17 cellular contexts compared by ENCODE assay signal in genomic region chr17:2086306-2086705, GRCh38. TPM values are rescaled to one million over a fixed set of nuclear protein-coding genes. Genes with fewer than 3 reads are reported as not detected.
DNase-seq lines count a peak whose midpoint lies in the region; ATAC-seq, FAIRE-seq and TF ChIP-seq lines count a peak whose summit lies in the region.
"Had no signal": no experiment of that assay in that cellular context is flagged by ENCODE, and none has a peak within 500 bp of the region (broad histone marks: within the 10 kb centered on the region; RNA-seq: fewer than 3 reads in every experiment).

No MANE protein-coding gene starts in this region.

- H3K27me3 ChIP-seq in BLaER1 treated with 17β-estradiol and CSF1 and Interleukin-3, amounts not matched to agents 10 nM and 100 nM = no peaks in the 10 kb centered on the region
- no peaks in the 10 kb centered on the region for H3K27me3 ChIP-seq in brain microvascular endothelial cell (replicated peaks)
- H3K27me3 ChIP-seq: dorsolateral prefrontal cortex had no signal

- ATAC-seq in HG02678 (IDR thresholded peaks at IDR 0.05; ENCODE audit: unreplicated experiment) = no peak
- ATAC-seq: left colon; stimulated activated naive CD8-positive, alpha-beta T cell treated with anti-CD3 and anti-CD28 coated beads, Interleukin-15, Interleukin-2, amounts not matched to agents 100 U/mL and 50 U/mL, for 24 hours had no signal

- H3K9me3 ChIP-seq in BLaER1 treated with 17β-estradiol and CSF1 and Interleukin-3, amounts not matched to agents 10 nM and 100 nM (replicated peaks in 1 of 11) = no peaks in the 10 kb centered on the region

- TF ChIP-seq CTCF in HFFc6 (IDR thresholded peaks at IDR 0.05) = no peak
- no peak for TF ChIP-seq CTCF in chondrocyte (IDR thresholded peaks at IDR 0.05)
- TF ChIP-seq CTCF in osteocyte (IDR thresholded peaks at IDR 0.05) = no peak
- no peak for TF ChIP-seq CTCF in brain microvascular endothelial cell (IDR thresholded peaks at IDR 0.05; ENCODE audit: low read depth, low read length, missing control alignments)

- H3K4me2 ChIP-seq in BLaER1 treated with 17β-estradiol and CSF1 and Interleukin-3, amounts not matched to agents 10 nM and 100 nM = peak overlapping the region; percentile 93 to 99 (median 95)

- TF ChIP-seq POLR2A in H54 (IDR thresholded peaks at IDR 0.05; ENCODE audit: low read depth, low read length) = no peak

- no peak for FAIRE-seq in H54 (lab: Jason Lieb, UNC)

- H3K4me1 Mint-ChIP-seq in HFFc6 (ENCODE audit: low read depth) (peaks cover 99% of the 10 kb centered on the region), chondrocyte (ENCODE audit: low read depth) (peaks cover 60% of the 10 kb centered on the region), osteocyte (ENCODE audit: unreplicated experiment) (peaks cover 65% of the 10 kb centered on the region)

- H3K9me3 Mint-ChIP-seq in HFFc6 (no peaks in the 10 kb centered on the region), chondrocyte (ENCODE audit: low read depth) (no peaks in the 10 kb centered on the region), osteocyte (ENCODE audit: unreplicated experiment) (no peaks in the 10 kb centered on the region)
- H3K9me3 Mint-ChIP-seq: activated naive CD4-positive, alpha-beta T cell treated with anti-CD3 and anti-CD28 coated beads, Interleukin-2, amount 50 U/mL, for 24 hours; CD4-positive, CD25-positive, alpha-beta regulatory T cell had no signal

- H3K9ac ChIP-seq in BLaER1 treated with 17β-estradiol and CSF1 and Interleukin-3, amounts not matched to agents 10 nM and 100 nM = peak overlapping the region in 7 of 11 experiments; percentile 33 to 82 (median 60); a peak in 11 of 22 replicates

- H3K36me3 Mint-ChIP-seq in HFFc6 (ENCODE audit: low read depth) = peaks cover 8% of the 10 kb centered on the region
- peaks cover 12% of the 10 kb centered on the region for H3K36me3 Mint-ChIP-seq in chondrocyte (ENCODE audit: low read depth)
- peaks cover 8% of the 10 kb centered on the region for H3K36me3 Mint-ChIP-seq in osteocyte (ENCODE audit: unreplicated experiment)

- H3K27ac ChIP-seq in BLaER1 treated with 17β-estradiol and CSF1 and Interleukin-3, amounts not matched to agents 10 nM and 100 nM = peak overlapping the region in 7 of 11 experiments; percentile 71 to 91 (median 88); a peak in 14 of 22 replicates
- no peak overlapping the region for H3K27ac ChIP-seq in brain microvascular endothelial cell
- H3K27ac ChIP-seq: SK-N-MC had no signal

- in situ Hi-C loops in brain microvascular endothelial cell (cut with HindIII; ENCODE audit: low pct_ligation_motif_present, low sequenced_read_pairs) = loop anchor here (10.0 kb wide), 1 partner anchor 88 kb away; no protein-coding TSS in a partner anchor

- H3K4me3 Mint-ChIP-seq in HFFc6 (no peak overlapping the region), chondrocyte (ENCODE audit: unreplicated experiment) (no peak overlapping the region), osteocyte (ENCODE audit: unreplicated experiment) (no peak overlapping the region)
- H3K4me3 Mint-ChIP-seq: activated naive CD4-positive, alpha-beta T cell treated with anti-CD3 and anti-CD28 coated beads, Interleukin-2, amount 50 U/mL, for 24 hours; CD4-positive, CD25-positive, alpha-beta regulatory T cell had no signal

- peaks cover 10 to 44% (median 21%) of the 10 kb centered on the region in 11 experiments for H3K36me3 ChIP-seq in BLaER1 treated with 17β-estradiol and CSF1 and Interleukin-3, amounts not matched to agents 10 nM and 100 nM
- peaks cover 5% of the 10 kb centered on the region for H3K36me3 ChIP-seq in brain microvascular endothelial cell (replicated peaks)

- DNase-seq in HFFc6 (no peak), chondrocyte (ENCODE audit: low spot score) (no peak), osteocyte (ENCODE audit: extremely low spot score, unreplicated experiment) (no peak), brain microvascular endothelial cell (no peak), H54 (ENCODE audit: insufficient read length, low spot score) (no peak), NCI-H524 treated with DMSO at 0.1 percent for 48 hours (lab: John Stamatoyannopoulos, UW) (no peak)
- DNase-seq: activated CD4-positive, alpha-beta T cell treated with anti-CD3 and anti-CD28 coated beads, Interleukin-2, amount 50 U/mL, for 48 hours; CD4-positive, CD25-positive, alpha-beta regulatory T cell; dorsolateral prefrontal cortex; foreskin melanocyte; left colon; stimulated activated CD4-positive, alpha-beta T cell treated with anti-CD3 and anti-CD28 coated beads, Interleukin-2, amount 100 ng/mL, for 48 hours; stimulated activated naive CD8-positive, alpha-beta T cell treated with anti-CD3 and anti-CD28 coated beads, Interleukin-15, Interleukin-2, amounts not matched to agents 100 U/mL and 50 U/mL, for 24 hours had no signal

- H3K4me1 ChIP-seq in BLaER1 treated with 17β-estradiol and CSF1 and Interleukin-3, amounts not matched to agents 10 nM and 100 nM = peaks cover 81 to 100% (median 95%) of the 10 kb centered on the region in 10 experiments

- peaks cover 0 to 77% (median 0%) of the 10 kb centered on the region in 11 experiments; a peak in 8 of 22 replicates for H4K20me1 ChIP-seq in BLaER1 treated with 17β-estradiol and CSF1 and Interleukin-3, amounts not matched to agents 10 nM and 100 nM

- H3K4me3 ChIP-seq in BLaER1 treated with 17β-estradiol and CSF1 and Interleukin-3, amounts not matched to agents 10 nM and 100 nM = no peak overlapping the region; a peak in 1 of 20 replicates
- no peak overlapping the region for H3K4me3 ChIP-seq in brain microvascular endothelial cell (ENCODE audit: low read depth, low read length)
- H3K4me3 ChIP-seq: dorsolateral prefrontal cortex, SK-N-MC had no signal

- peaks cover 5% of the 10 kb centered on the region for H3K27me3 Mint-ChIP-seq in HFFc6 (ENCODE audit: insufficient read depth)
- H3K27me3 Mint-ChIP-seq in chondrocyte (ENCODE audit: low read depth) = no peaks in the 10 kb centered on the region
- H3K27me3 Mint-ChIP-seq in osteocyte (ENCODE audit: unreplicated experiment) = no peaks in the 10 kb centered on the region
- H3K27me3 Mint-ChIP-seq: activated naive CD4-positive, alpha-beta T cell treated with anti-CD3 and anti-CD28 coated beads, Interleukin-2, amount 50 U/mL, for 24 hours; CD4-positive, CD25-positive, alpha-beta regulatory T cell had no signal

- H3K27ac Mint-ChIP-seq in HFFc6 = peak overlapping the region; percentile 94; the same call in 1 of the 2 replicates
- H3K27ac Mint-ChIP-seq in chondrocyte (ENCODE audit: unreplicated experiment) = peak overlapping the region; percentile 72
- H3K27ac Mint-ChIP-seq in osteocyte (ENCODE audit: unreplicated experiment) = peak overlapping the region; percentile 79
- H3K27ac Mint-ChIP-seq: activated naive CD4-positive, alpha-beta T cell treated with anti-CD3 and anti-CD28 coated beads, Interleukin-2, amount 50 U/mL, for 24 hours; CD4-positive, CD25-positive, alpha-beta regulatory T cell had no signal

RNA-seq across cellular contexts. Expression of gene HIC1, which starts 31.4 kb away (rescaled TPM):
- total RNA-seq in HFFc6 (2021; fragmentation: NEBNext Ultra II Directional; extraction: Animal tissue kit (Norgen Biotek cat#: 25700)) = 10 to 100 TPM; 42.7 to 51.9 (median 48.0) TPM
- total RNA-seq in chondrocyte (3.3 to 9.0 TPM (median 8.8 TPM) in 3 replicates), osteocyte (3.3 and 3.7 TPM in 2 replicates)

RNA-seq across cellular contexts. Expression of gene OVCA2, which starts 44.5 kb away (rescaled TPM):
- 10 to 100 TPM; 39.5 to 44.3 (median 41.7) TPM for total RNA-seq in HFFc6 (2021; fragmentation: NEBNext Ultra II Directional; extraction: Animal tissue kit (Norgen Biotek cat#: 25700))
- total RNA-seq in chondrocyte (26.6 to 30.2 TPM (median 30.1 TPM) in 3 replicates), osteocyte (33.2 and 35.9 TPM in 2 replicates)

RNA-seq across cellular contexts. Expression of gene DPH1, which starts 56.4 kb away (rescaled TPM):
- 10 to 100 TPM; 65.9 to 81.6 (median 71.8) TPM for total RNA-seq in HFFc6 (2021; fragmentation: NEBNext Ultra II Directional; extraction: Animal tissue kit (Norgen Biotek cat#: 25700))
- total RNA-seq in chondrocyte (29.4 to 43.1 TPM (median 31.3 TPM) in 3 replicates), osteocyte (57.3 and 59.0 TPM in 2 replicates)
